In genomic region chr3:50380375-50381085, GRCh38 we compare ENCODE assay signal across 27 cellular contexts. TPM values are rescaled to one million over a fixed set of nuclear protein-coding genes. Genes with fewer than 3 reads are reported as not detected.
"Had no signal": no experiment of that assay in that cellular context is flagged by ENCODE, and none has a peak within 500 bp of the region (broad histone marks: within the 10 kb centered on the region; RNA-seq: fewer than 3 reads in every experiment).

No MANE protein-coding gene starts in this region.

- H3K4me1 ChIP-seq: esophagus muscularis mucosa, foreskin keratinocyte, heart left ventricle, left ventricle myocardium inferior, pancreas, prostate gland had no signal

- H3K36me3 Mint-ChIP-seq: activated naive CD4-positive, alpha-beta T cell treated with anti-CD3 and anti-CD28 coated beads, Interleukin-2, amount 50 U/mL, for 24 hours; natural killer cell treated with Interleukin-12 subunit alpha and Interleukin-12 subunit beta and Interleukin-15 and Interleukin-18, amount 100 ng/mL, for 72 hours had no signal

- H3K4me2 ChIP-seq: smooth muscle cell had no signal

- H3K27ac ChIP-seq: esophagus muscularis mucosa, foreskin keratinocyte, heart left ventricle, left ventricle myocardium inferior, pancreas, prostate gland, tibial nerve, VCaP had no signal

- H3K36me3 ChIP-seq: esophagus muscularis mucosa, heart left ventricle, left ventricle myocardium inferior, pancreas, prostate gland, tibial nerve had no signal

- DNase-seq: activated CD4-positive, alpha-beta memory T cell treated with anti-CD3 and anti-CD28 coated beads, Interleukin-2, amount 10 ng/mL, durations not matched to agents 7 days and 5 days; activated CD4-positive, alpha-beta T cell treated with anti-CD3 and anti-CD28 coated beads, Interleukin-2, amount 10 ng/mL, durations not matched to agents 24 days and 14 days; activated gamma-delta T cell treated with Interleukin-2 at 50 U/mL for 16 hours; activated T-cell treated with anti-CD3 and anti-CD28 coated beads, Interleukin-2, amount 50 U/mL, for 4 hours; foreskin keratinocyte; heart left ventricle; left ventricle myocardium inferior; mucosa of descending colon; nucleus accumbens; pancreas; stimulated activated CD4-positive, alpha-beta T cell treated with anti-CD3 and anti-CD28 coated beads, Interleukin-15, amount 100 ng/mL, for 24 hours; stimulated activated CD4-positive, alpha-beta T cell treated with anti-CD3 and anti-CD28 coated beads, Interleukin-2, amount 100 ng/mL, for 24 hours; stimulated activated naive CD4-positive, alpha-beta T cell; T-helper 9 cell had no signal

- H3K4me3 Mint-ChIP-seq: activated CD4-positive, alpha-beta memory T cell treated with anti-CD3 and anti-CD28 coated beads, Interleukin-2, amount 10 ng/mL, durations not matched to agents 7 days and 5 days; activated CD4-positive, alpha-beta T cell treated with anti-CD3 and anti-CD28 coated beads, Interleukin-2, amount 10 ng/mL, durations not matched to agents 24 days and 14 days; activated naive CD4-positive, alpha-beta T cell treated with anti-CD3 and anti-CD28 coated beads, Interleukin-2, amount 50 U/mL, for 24 hours; activated T-cell treated with anti-CD3 and anti-CD28 coated beads, Interleukin-2, amount 50 U/mL, for 4 hours; activated T-helper 17 cell treated with anti-CD3 and anti-CD28 coated beads, Interleukin-2, amount 50 U/mL, for 72 hours; central memory CD8-positive, alpha-beta T cell; dendritic cell treated with granulocyte-macrophage colony-stimulating factor and Interleukin-4, amounts not matched to agents 40 ng/mL and 50 ng/mL, for 4 days; natural killer cell treated with Interleukin-12 subunit alpha and Interleukin-12 subunit beta and Interleukin-15 and Interleukin-18, amount 100 ng/mL, for 72 hours; T-helper 1 cell treated with Interleukin-12 subunit alpha and Interleukin-12 subunit beta and Interleukin-4 antibody, amounts not matched to agents 30 μg/mL and 1 μg/mL, for 36 hours had no signal

- H3K4me1 Mint-ChIP-seq: activated CD4-positive, alpha-beta memory T cell treated with anti-CD3 and anti-CD28 coated beads, Interleukin-2, amount 10 ng/mL, durations not matched to agents 7 days and 5 days; activated CD4-positive, alpha-beta T cell treated with anti-CD3 and anti-CD28 coated beads, Interleukin-2, amount 10 ng/mL, durations not matched to agents 24 days and 14 days; activated naive CD4-positive, alpha-beta T cell treated with anti-CD3 and anti-CD28 coated beads, Interleukin-2, amount 50 U/mL, for 24 hours; activated T-helper 17 cell treated with anti-CD3 and anti-CD28 coated beads, Interleukin-2, amount 50 U/mL, for 72 hours; central memory CD8-positive, alpha-beta T cell had no signal

- H3K27me3 ChIP-seq: esophagus muscularis mucosa, heart left ventricle, pancreas, tibial nerve had no signal

- H3K9me3 Mint-ChIP-seq: activated CD4-positive, alpha-beta memory T cell treated with anti-CD3 and anti-CD28 coated beads, Interleukin-2, amount 10 ng/mL, durations not matched to agents 7 days and 5 days; activated CD4-positive, alpha-beta T cell treated with anti-CD3 and anti-CD28 coated beads, Interleukin-2, amount 10 ng/mL, durations not matched to agents 24 days and 14 days; activated naive CD4-positive, alpha-beta T cell treated with anti-CD3 and anti-CD28 coated beads, Interleukin-2, amount 50 U/mL, for 24 hours; activated T-cell treated with anti-CD3 and anti-CD28 coated beads, Interleukin-2, amount 50 U/mL, for 4 hours; activated T-helper 17 cell treated with anti-CD3 and anti-CD28 coated beads, Interleukin-2, amount 50 U/mL, for 72 hours; central memory CD8-positive, alpha-beta T cell; dendritic cell treated with granulocyte-macrophage colony-stimulating factor and Interleukin-4, amounts not matched to agents 40 ng/mL and 50 ng/mL, for 4 days; natural killer cell treated with Interleukin-12 subunit alpha and Interleukin-12 subunit beta and Interleukin-15 and Interleukin-18, amount 100 ng/mL, for 72 hours; T-helper 1 cell treated with Interleukin-12 subunit alpha and Interleukin-12 subunit beta and Interleukin-4 antibody, amounts not matched to agents 30 μg/mL and 1 μg/mL, for 36 hours had no signal

- H3K9me3 ChIP-seq: esophagus muscularis mucosa, heart left ventricle, left ventricle myocardium inferior, mucosa of descending colon, pancreas, prostate gland, tibial nerve had no signal

- H3K4me3 ChIP-seq: esophagus muscularis mucosa, heart left ventricle, left ventricle myocardium inferior, lung, mucosa of descending colon, pancreas, prostate gland, smooth muscle cell, tibial nerve had no signal

- H3K27ac Mint-ChIP-seq: activated CD4-positive, alpha-beta memory T cell treated with anti-CD3 and anti-CD28 coated beads, Interleukin-2, amount 10 ng/mL, durations not matched to agents 7 days and 5 days; activated CD4-positive, alpha-beta T cell treated with anti-CD3 and anti-CD28 coated beads, Interleukin-2, amount 10 ng/mL, durations not matched to agents 24 days and 14 days; activated naive CD4-positive, alpha-beta T cell treated with anti-CD3 and anti-CD28 coated beads, Interleukin-2, amount 50 U/mL, for 24 hours; activated T-helper 17 cell treated with anti-CD3 and anti-CD28 coated beads, Interleukin-2, amount 50 U/mL, for 72 hours; dendritic cell treated with granulocyte-macrophage colony-stimulating factor and Interleukin-4, amounts not matched to agents 40 ng/mL and 50 ng/mL, for 4 days; natural killer cell treated with Interleukin-12 subunit alpha and Interleukin-12 subunit beta and Interleukin-15 and Interleukin-18, amount 100 ng/mL, for 72 hours; T-helper 1 cell treated with Interleukin-12 subunit alpha and Interleukin-12 subunit beta and Interleukin-4 antibody, amounts not matched to agents 30 μg/mL and 1 μg/mL, for 36 hours had no signal

- ATAC-seq: activated CD4-positive, CD25-positive, alpha-beta regulatory T cell treated with anti-CD3 and anti-CD28 coated beads, Interleukin-2, amount 50 U/mL, for 24 hours; activated T-cell treated with anti-CD3 and anti-CD28 coated beads, Interleukin-2, amount 50 U/mL, for 4 hours; activated T-helper 17 cell treated with anti-CD3 and anti-CD28 coated beads, Interleukin-2, amount 50 U/mL, for 72 hours; heart left ventricle; mucosa of descending colon; natural killer cell treated with Interleukin-12 subunit alpha and Interleukin-12 subunit beta and Interleukin-15 and Interleukin-18, amount 100 ng/mL, for 72 hours had no signal

- H3K27me3 Mint-ChIP-seq: activated CD4-positive, alpha-beta memory T cell treated with anti-CD3 and anti-CD28 coated beads, Interleukin-2, amount 10 ng/mL, durations not matched to agents 7 days and 5 days; activated CD4-positive, alpha-beta T cell treated with anti-CD3 and anti-CD28 coated beads, Interleukin-2, amount 10 ng/mL, durations not matched to agents 24 days and 14 days; activated naive CD4-positive, alpha-beta T cell treated with anti-CD3 and anti-CD28 coated beads, Interleukin-2, amount 50 U/mL, for 24 hours; activated T-helper 17 cell treated with anti-CD3 and anti-CD28 coated beads, Interleukin-2, amount 50 U/mL, for 72 hours; central memory CD8-positive, alpha-beta T cell; natural killer cell treated with Interleukin-12 subunit alpha and Interleukin-12 subunit beta and Interleukin-15 and Interleukin-18, amount 100 ng/mL, for 72 hours had no signal

RNA-seq across cellular contexts. Expression of gene ZMYND10, which starts 35.0 kb away (rescaled TPM):
- total RNA-seq: left ventricle myocardium inferior had no signal
